In genomic region chr14:105952826-105953225, GRCh38 we compare ENCODE assay signal across 6 cellular contexts.
"Had no signal": no experiment of that assay in that cellular context is flagged by ENCODE, and none has a peak within 500 bp of the region (broad histone marks: within the 10 kb centered on the region; RNA-seq: fewer than 3 reads in every experiment).

No MANE protein-coding gene starts in this region.

- H3K27ac Mint-ChIP-seq: IgD-negative memory B cell had no signal

- H3K4me3 ChIP-seq: K562 had no signal

- DNase-seq: IMR-90, KBM-7 had no signal

- ATAC-seq: HepG2, K562 had no signal

- H3K27ac ChIP-seq: HL-60 had no signal

- H3K4me3 Mint-ChIP-seq: IgD-negative memory B cell had no signal

- H3K9me3 Mint-ChIP-seq: IgD-negative memory B cell had no signal

- H3K36me3 Mint-ChIP-seq: IgD-negative memory B cell had no signal
